In genomic region chr3:98732239-98733054, GRCh38 we compare ENCODE assay signal across 1 cellular context.
TF ChIP-seq lines count a peak whose summit lies in the region.

No MANE protein-coding gene starts in this region.

TF ChIP-seq in HepG2, 621 proteins besides CTCF, POLR2A, EP300 and RAD21 (continued from another document and continues in another):
- TF ChIP-seq, protein P1, sequence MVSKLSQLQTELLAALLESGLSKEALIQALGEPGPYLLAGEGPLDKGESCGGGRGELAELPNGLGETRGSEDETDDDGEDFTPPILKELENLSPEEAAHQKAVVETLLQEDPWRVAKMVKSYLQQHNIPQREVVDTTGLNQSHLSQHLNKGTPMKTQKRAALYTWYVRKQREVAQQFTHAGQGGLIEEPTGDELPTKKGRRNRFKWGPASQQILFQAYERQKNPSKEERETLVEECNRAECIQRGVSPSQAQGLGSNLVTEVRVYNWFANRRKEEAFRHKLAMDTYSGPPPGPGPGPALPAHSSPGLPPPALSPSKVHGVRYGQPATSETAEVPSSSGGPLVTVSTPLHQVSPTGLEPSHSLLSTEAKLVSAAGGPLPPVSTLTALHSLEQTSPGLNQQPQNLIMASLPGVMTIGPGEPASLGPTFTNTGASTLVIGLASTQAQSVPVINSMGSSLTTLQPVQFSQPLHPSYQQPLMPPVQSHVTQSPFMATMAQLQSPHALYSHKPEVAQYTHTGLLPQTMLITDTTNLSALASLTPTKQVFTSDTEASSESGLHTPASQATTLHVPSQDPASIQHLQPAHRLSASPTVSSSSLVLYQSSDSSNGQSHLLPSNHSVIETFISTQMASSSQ (IDR thresholded peaks at IDR 0.05; ENCODE audit: low read depth) = no peak
- TF ChIP-seq, protein P1 (CRISPR knock-in tag; IDR thresholded peaks at IDR 0.05; ENCODE audit: borderline replicate concordance) = 0 out of 2 replicates have a peak, but pooled peaks have one; percentile 40
- no peak for TF ChIP-seq MYNN (CRISPR knock-in tag; IDR thresholded peaks at IDR 0.05; ENCODE audit: low read depth)
- no peak for TF ChIP-seq TOE1 (CRISPR knock-in tag; IDR thresholded peaks at IDR 0.05)
- TF ChIP-seq ZNF180 (CRISPR knock-in tag; IDR thresholded peaks at IDR 0.05; ENCODE audit: borderline replicate concordance, low read depth) = no peak
- TF ChIP-seq CCAR2 (optimal IDR thresholded peaks at IDR 0.05; ENCODE audit: low read depth, low read length) = no peak
- TF ChIP-seq ARNT2 (CRISPR knock-in tag; IDR thresholded peaks at IDR 0.05; ENCODE audit: low read depth) = peak; percentile 51; the same call in 1 of the 2 replicates
- TF ChIP-seq MEIS2 (CRISPR knock-in tag; IDR thresholded peaks at IDR 0.05) = no peak
- TF ChIP-seq ZNF260 (CRISPR knock-in tag; IDR thresholded peaks at IDR 0.05; ENCODE audit: borderline replicate concordance, low read depth) = no peak
- TF ChIP-seq ZFP36L1 (CRISPR knock-in tag; IDR thresholded peaks at IDR 0.05) = no peak
- TF ChIP-seq, protein P2, sequence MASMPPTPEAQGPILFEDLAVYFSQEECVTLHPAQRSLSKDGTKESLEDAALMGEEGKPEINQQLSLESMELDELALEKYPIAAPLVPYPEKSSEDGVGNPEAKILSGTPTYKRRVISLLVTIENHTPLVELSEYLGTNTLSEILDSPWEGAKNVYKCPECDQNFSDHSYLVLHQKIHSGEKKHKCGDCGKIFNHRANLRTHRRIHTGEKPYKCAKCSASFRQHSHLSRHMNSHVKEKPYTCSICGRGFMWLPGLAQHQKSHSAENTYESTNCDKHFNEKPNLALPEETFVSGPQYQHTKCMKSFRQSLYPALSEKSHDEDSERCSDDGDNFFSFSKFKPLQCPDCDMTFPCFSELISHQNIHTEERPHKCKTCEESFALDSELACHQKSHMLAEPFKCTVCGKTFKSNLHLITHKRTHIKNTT (CRISPR knock-in tag; IDR thresholded peaks at IDR 0.05) = no peak
- peak; percentile 56; the same call in 1 of the 2 replicates for TF ChIP-seq MYC (CRISPR knock-in tag; IDR thresholded peaks at IDR 0.05; ENCODE audit: borderline replicate concordance)
- no peak for TF ChIP-seq FOSL2 (CRISPR knock-in tag; IDR thresholded peaks at IDR 0.05)
- no peak for TF ChIP-seq EZH2 (conservative IDR thresholded peaks at IDR 0.05; ENCODE audit: low read depth, low read length)
- TF ChIP-seq ZNF24 (IDR thresholded peaks at IDR 0.05) = no peak
- TF ChIP-seq ZNF225 (CRISPR knock-in tag; IDR thresholded peaks at IDR 0.05) = no peak
- TF ChIP-seq ELF1 (CRISPR knock-in tag; IDR thresholded peaks at IDR 0.05) = no peak; the same call in 1 of the 2 replicates
- TF ChIP-seq SMARCC2 (IDR thresholded peaks at IDR 0.05) = no peak
- no peak; the same call in 1 of the 2 replicates for TF ChIP-seq ZSCAN9 (CRISPR knock-in tag; IDR thresholded peaks at IDR 0.05; ENCODE audit: borderline replicate concordance)
- TF ChIP-seq PLSCR1 (CRISPR knock-in tag; IDR thresholded peaks at IDR 0.05; ENCODE audit: borderline replicate concordance) = no peak
- TF ChIP-seq SOX5 (CRISPR knock-in tag; IDR thresholded peaks at IDR 0.05; ENCODE audit: borderline replicate concordance) = peak; percentile 6; the same call in 1 of the 2 replicates
- no peak for TF ChIP-seq ATF7 (IDR thresholded peaks at IDR 0.05)
- no peak; the same call in 1 of the 2 replicates for TF ChIP-seq ATF7 (CRISPR knock-in tag; IDR thresholded peaks at IDR 0.05)
- no peak for TF ChIP-seq SRSF4 (IDR thresholded peaks at IDR 0.05; ENCODE audit: low read depth, low read length, poor library complexity, severe bottlenecking)
- no peak for TF ChIP-seq GMEB2 (CRISPR knock-in tag; IDR thresholded peaks at IDR 0.05; ENCODE audit: low read depth)
- TF ChIP-seq CCDC6 (CRISPR knock-in tag; IDR thresholded peaks at IDR 0.05) = no peak; the same call in 1 of the 2 replicates
- TF ChIP-seq, protein P3, sequence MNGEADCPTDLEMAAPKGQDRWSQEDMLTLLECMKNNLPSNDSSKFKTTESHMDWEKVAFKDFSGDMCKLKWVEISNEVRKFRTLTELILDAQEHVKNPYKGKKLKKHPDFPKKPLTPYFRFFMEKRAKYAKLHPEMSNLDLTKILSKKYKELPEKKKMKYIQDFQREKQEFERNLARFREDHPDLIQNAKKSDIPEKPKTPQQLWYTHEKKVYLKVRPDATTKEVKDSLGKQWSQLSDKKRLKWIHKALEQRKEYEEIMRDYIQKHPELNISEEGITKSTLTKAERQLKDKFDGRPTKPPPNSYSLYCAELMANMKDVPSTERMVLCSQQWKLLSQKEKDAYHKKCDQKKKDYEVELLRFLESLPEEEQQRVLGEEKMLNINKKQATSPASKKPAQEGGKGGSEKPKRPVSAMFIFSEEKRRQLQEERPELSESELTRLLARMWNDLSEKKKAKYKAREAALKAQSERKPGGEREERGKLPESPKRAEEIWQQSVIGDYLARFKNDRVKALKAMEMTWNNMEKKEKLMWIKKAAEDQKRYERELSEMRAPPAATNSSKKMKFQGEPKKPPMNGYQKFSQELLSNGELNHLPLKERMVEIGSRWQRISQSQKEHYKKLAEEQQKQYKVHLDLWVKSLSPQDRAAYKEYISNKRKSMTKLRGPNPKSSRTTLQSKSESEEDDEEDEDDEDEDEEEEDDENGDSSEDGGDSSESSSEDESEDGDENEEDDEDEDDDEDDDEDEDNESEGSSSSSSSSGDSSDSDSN (CRISPR knock-in tag; IDR thresholded peaks at IDR 0.05) = peak; percentile 98
- no peak for TF ChIP-seq RFX5 (IDR thresholded peaks at IDR 0.05; ENCODE audit: low read depth, low read length)
- no peak for TF ChIP-seq HNF1B (CRISPR knock-in tag; IDR thresholded peaks at IDR 0.05)
- TF ChIP-seq TAF15 (IDR thresholded peaks at IDR 0.05; ENCODE audit: low read depth, low read length, poor library complexity, severe bottlenecking) = peak; percentile 87
- no peak for TF ChIP-seq ZNF296 (CRISPR knock-in tag; conservative IDR thresholded peaks at IDR 0.05)
- no peak for TF ChIP-seq NFE2L1 (CRISPR knock-in tag; IDR thresholded peaks at IDR 0.05; ENCODE audit: borderline replicate concordance)
- no peak; the same call in 1 of the 2 replicates for TF ChIP-seq NCOA1 (CRISPR knock-in tag; IDR thresholded peaks at IDR 0.05)
- TF ChIP-seq, protein P4, sequence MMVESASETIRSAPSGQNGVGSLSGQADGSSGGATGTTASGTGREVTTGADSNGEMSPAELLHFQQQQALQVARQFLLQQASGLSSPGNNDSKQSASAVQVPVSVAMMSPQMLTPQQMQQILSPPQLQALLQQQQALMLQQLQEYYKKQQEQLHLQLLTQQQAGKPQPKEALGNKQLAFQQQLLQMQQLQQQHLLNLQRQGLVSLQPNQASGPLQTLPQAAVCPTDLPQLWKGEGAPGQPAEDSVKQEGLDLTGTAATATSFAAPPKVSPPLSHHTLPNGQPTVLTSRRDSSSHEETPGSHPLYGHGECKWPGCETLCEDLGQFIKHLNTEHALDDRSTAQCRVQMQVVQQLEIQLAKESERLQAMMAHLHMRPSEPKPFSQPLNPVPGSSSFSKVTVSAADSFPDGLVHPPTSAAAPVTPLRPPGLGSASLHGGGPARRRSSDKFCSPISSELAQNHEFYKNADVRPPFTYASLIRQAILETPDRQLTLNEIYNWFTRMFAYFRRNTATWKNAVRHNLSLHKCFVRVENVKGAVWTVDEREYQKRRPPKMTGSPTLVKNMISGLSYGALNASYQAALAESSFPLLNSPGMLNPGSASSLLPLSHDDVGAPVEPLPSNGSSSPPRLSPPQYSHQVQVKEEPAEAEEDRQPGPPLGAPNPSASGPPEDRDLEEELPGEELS (CRISPR knock-in tag; IDR thresholded peaks at IDR 0.05) = peak; percentile 56; the same call in 1 of the 2 replicates
- TF ChIP-seq SP2 (CRISPR knock-in tag; IDR thresholded peaks at IDR 0.05) = no peak
- TF ChIP-seq ATRX (CRISPR knock-in tag; IDR thresholded peaks at IDR 0.05; ENCODE audit: borderline replicate concordance) = no peak
- TF ChIP-seq ZIK1 (CRISPR knock-in tag; IDR thresholded peaks at IDR 0.05; ENCODE audit: borderline replicate concordance, low read depth) = no peak
- TF ChIP-seq, protein P5, sequence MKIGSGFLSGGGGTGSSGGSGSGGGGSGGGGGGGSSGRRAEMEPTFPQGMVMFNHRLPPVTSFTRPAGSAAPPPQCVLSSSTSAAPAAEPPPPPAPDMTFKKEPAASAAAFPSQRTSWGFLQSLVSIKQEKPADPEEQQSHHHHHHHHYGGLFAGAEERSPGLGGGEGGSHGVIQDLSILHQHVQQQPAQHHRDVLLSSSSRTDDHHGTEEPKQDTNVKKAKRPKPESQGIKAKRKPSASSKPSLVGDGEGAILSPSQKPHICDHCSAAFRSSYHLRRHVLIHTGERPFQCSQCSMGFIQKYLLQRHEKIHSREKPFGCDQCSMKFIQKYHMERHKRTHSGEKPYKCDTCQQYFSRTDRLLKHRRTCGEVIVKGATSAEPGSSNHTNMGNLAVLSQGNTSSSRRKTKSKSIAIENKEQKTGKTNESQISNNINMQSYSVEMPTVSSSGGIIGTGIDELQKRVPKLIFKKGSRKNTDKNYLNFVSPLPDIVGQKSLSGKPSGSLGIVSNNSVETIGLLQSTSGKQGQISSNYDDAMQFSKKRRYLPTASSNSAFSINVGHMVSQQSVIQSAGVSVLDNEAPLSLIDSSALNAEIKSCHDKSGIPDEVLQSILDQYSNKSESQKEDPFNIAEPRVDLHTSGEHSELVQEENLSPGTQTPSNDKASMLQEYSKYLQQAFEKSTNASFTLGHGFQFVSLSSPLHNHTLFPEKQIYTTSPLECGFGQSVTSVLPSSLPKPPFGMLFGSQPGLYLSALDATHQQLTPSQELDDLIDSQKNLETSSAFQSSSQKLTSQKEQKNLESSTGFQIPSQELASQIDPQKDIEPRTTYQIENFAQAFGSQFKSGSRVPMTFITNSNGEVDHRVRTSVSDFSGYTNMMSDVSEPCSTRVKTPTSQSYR (CRISPR knock-in tag; IDR thresholded peaks at IDR 0.05; ENCODE audit: borderline replicate concordance) = no peak
